ENCODE assay signal across 9 cellular contexts in genomic region chr20:33811763-33812672, GRCh38. TPM values are rescaled to one million over a fixed set of nuclear protein-coding genes. Genes with fewer than 3 reads are reported as not detected.
DNase-seq lines count a peak whose midpoint lies in the region; ATAC-seq, FAIRE-seq and TF ChIP-seq lines count a peak whose summit lies in the region.
"Had no signal": no experiment of that assay in that cellular context is flagged by ENCODE, and none has a peak within 500 bp of the region (broad histone marks: within the 10 kb centered on the region; RNA-seq: fewer than 3 reads in every experiment).

No MANE protein-coding gene starts in this region.

- TF ChIP-seq POLR2A in GM12891 (IDR thresholded peaks at IDR 0.05; ENCODE audit: low read depth, low read length) = no peak; the same call in 1 of the 2 replicates

- TF ChIP-seq CTCF in bronchial epithelial cell (IDR thresholded peaks at IDR 0.05; ENCODE audit: insufficient read depth, low read length, severe bottlenecking) = no peak

- H3K4me3 ChIP-seq in bronchial epithelial cell (ENCODE audit: low read depth, low read length) = peak overlapping the region; percentile 95

- peak; percentile 6 for ATAC-seq in HG03460 (IDR thresholded peaks at IDR 0.05; ENCODE audit: unreplicated experiment)
- no peak for ATAC-seq in T-cell (replicated peaks in 1 of 4)
- ATAC-seq in GM18870 (IDR thresholded peaks at IDR 0.05; ENCODE audit: unreplicated experiment) = no peak

- H3K9me3 Mint-ChIP-seq in T-cell = no peaks in the 10 kb centered on the region

- H3K27me3 Mint-ChIP-seq in T-cell = no peaks in the 10 kb centered on the region

- DNase-seq in GM12891 (ENCODE audit: insufficient read length, low spot score) (no peak), T-cell (peak in 7 of 34 experiments; percentile 3 to 33 (median 14)), bronchial epithelial cell (ENCODE audit: low read depth) (peak; percentile 92), kidney glomerular epithelial cell (lab: John Stamatoyannopoulos, UW) (peak; percentile 44), NCI-H187 (lab: John Stamatoyannopoulos, UW) (no peak)
- DNase-seq in stimulated activated CD4-positive, alpha-beta T cell treated with anti-CD3 and anti-CD28 coated beads, Interleukin-1b, Interleukin-23, amount 100 ng/mL, for 48 hours = peak; percentile 40

- peak overlapping the region; percentile 91 to 99 (median 96) for H3K4me3 Mint-ChIP-seq in T-cell

- H3K4me1 Mint-ChIP-seq in T-cell = peaks cover 53 to 55% (median 54%) of the 10 kb centered on the region in 3 donors

- POLR2A ChIA-PET in T-cell (lab: Charles Lee) = interaction anchor here in 1 of 2 donors (0.6 to 1.3 kb wide), 5 partner anchors 181 to 1606 kb away, joined by 3 to 8 read pairs (median 4); partner anchors contain the start of genes EIF2S2, ITCH and RALY

- H3K36me3 Mint-ChIP-seq in T-cell = peaks cover 10% of the 10 kb centered on the region

- peak; percentile 50 for FAIRE-seq in GM12891 (lab: Jason Lieb, UNC)
- FAIRE-seq in bronchial epithelial cell (lab: Jason Lieb, UNC) = no peak
- FAIRE-seq: islet of Langerhans had no signal

- H3K27ac Mint-ChIP-seq in T-cell = peak overlapping the region; percentile 79 to 94

- CTCF ChIA-PET in T-cell (lab: Charles Lee) = interaction anchor here in 1 of 2 donors (1.1 kb wide), 1 partner anchor 80 kb away, joined by 3 read pairs; no protein-coding TSS in a partner anchor

- no peaks in the 10 kb centered on the region for H3K36me3 ChIP-seq in bronchial epithelial cell (ENCODE audit: control insufficient read depth, insufficient read depth, low read length)

- no peaks in the 10 kb centered on the region for H3K27me3 ChIP-seq in bronchial epithelial cell (ENCODE audit: control insufficient read depth, insufficient read depth, low read length)

TF ChIP-seq in GM12891, 5 proteins besides CTCF, POLR2A, EP300 and RAD21:
- TF ChIP-seq SPI1 (IDR thresholded peaks at IDR 0.05; ENCODE audit: low read depth, low read length) (peak; percentile 41; the same call in 1 of the 2 replicates), PAX5 (IDR thresholded peaks at IDR 0.05; ENCODE audit: insufficient read depth, low read length, severe bottlenecking) (no peak), POU2F2 (IDR thresholded peaks at IDR 0.05; ENCODE audit: low read depth, low read length) (no peak), POLR2AphosphoS5 (IDR thresholded peaks at IDR 0.05; ENCODE audit: low read depth, low read length) (no peak), TAF1 (IDR thresholded peaks at IDR 0.05; ENCODE audit: low read depth, low read length) (no peak)

RNA-seq across cellular contexts. Expression of gene CHMP4B, which starts 0.9 kb away (rescaled TPM):
- 100 TPM for polyA plus RNA-seq in GM12891 (2012; ENCODE audit: low read depth, missing spikeins)
- total RNA-seq in T-cell (10 to 100 TPM; 45.1 to 64.7 (median 60.8) TPM), bronchial epithelial cell (30.5 and 48.5 TPM in 2 replicates)

Comparison
In these comparisons a context has a peak if more than half of its experiments do, and no peak if none do; other contexts are left out.
1. DNase-seq: peak in bronchial epithelial cell (single experiment), kidney glomerular epithelial cell (single experiment) and stimulated activated CD4-positive, alpha-beta T cell treated with anti-CD3 and anti-CD28 coated beads, Interleukin-1b, Interleukin-23, amount 100 ng/mL, for 48 hours (single experiment); none in GM12891 (single experiment) and NCI-H187 (0 of 2).